1 cellular context compared by ENCODE assay signal in genomic region chr17:57902800-57903759, GRCh38.
TF ChIP-seq lines count a peak whose summit lies in the region.

No MANE protein-coding gene starts in this region.

TF ChIP-seq in HepG2, 621 proteins besides CTCF, POLR2A, EP300 and RAD21 (continued from another document and continues in another):
- TF ChIP-seq, protein P1, sequence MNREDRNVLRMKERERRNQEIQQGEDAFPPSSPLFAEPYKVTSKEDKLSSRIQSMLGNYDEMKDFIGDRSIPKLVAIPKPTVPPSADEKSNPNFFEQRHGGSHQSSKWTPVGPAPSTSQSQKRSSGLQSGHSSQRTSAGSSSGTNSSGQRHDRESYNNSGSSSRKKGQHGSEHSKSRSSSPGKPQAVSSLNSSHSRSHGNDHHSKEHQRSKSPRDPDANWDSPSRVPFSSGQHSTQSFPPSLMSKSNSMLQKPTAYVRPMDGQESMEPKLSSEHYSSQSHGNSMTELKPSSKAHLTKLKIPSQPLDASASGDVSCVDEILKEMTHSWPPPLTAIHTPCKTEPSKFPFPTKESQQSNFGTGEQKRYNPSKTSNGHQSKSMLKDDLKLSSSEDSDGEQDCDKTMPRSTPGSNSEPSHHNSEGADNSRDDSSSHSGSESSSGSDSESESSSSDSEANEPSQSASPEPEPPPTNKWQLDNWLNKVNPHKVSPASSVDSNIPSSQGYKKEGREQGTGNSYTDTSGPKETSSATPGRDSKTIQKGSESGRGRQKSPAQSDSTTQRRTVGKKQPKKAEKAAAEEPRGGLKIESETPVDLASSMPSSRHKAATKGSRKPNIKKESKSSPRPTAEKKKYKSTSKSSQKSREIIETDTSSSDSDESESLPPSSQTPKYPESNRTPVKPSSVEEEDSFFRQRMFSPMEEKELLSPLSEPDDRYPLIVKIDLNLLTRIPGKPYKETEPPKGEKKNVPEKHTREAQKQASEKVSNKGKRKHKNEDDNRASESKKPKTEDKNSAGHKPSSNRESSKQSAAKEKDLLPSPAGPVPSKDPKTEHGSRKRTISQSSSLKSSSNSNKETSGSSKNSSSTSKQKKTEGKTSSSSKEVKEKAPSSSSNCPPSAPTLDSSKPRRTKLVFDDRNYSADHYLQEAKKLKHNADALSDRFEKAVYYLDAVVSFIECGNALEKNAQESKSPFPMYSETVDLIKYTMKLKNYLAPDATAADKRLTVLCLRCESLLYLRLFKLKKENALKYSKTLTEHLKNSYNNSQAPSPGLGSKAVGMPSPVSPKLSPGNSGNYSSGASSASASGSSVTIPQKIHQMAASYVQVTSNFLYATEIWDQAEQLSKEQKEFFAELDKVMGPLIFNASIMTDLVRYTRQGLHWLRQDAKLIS (CRISPR knock-in tag; IDR thresholded peaks at IDR 0.05): no peak
- TF ChIP-seq FIP1L1 (IDR thresholded peaks at IDR 0.05; ENCODE audit: borderline replicate concordance, insufficient read depth, low read depth, low read length) (no peak), ZBTB21 (CRISPR knock-in tag; IDR thresholded peaks at IDR 0.05) (peak; percentile 55; the same call in 1 of the 2 replicates), SIX1 (CRISPR knock-in tag; IDR thresholded peaks at IDR 0.05; ENCODE audit: borderline replicate concordance) (peak; percentile 77; the same call in 1 of the 2 replicates), KLF11 (CRISPR knock-in tag; IDR thresholded peaks at IDR 0.05) (0 out of 2 replicates have a peak, but pooled peaks have one; percentile 90), ZFX (CRISPR knock-in tag; IDR thresholded peaks at IDR 0.05; ENCODE audit: low read depth) (peak; percentile 79), NCOA2 (CRISPR knock-in tag; IDR thresholded peaks at IDR 0.05) (peak; percentile 85), ZNF816 (CRISPR knock-in tag; IDR thresholded peaks at IDR 0.05; ENCODE audit: borderline replicate concordance) (no peak), ADNP (CRISPR knock-in tag; IDR thresholded peaks at IDR 0.05) (no peak), ZNF136 (CRISPR knock-in tag; IDR thresholded peaks at IDR 0.05; ENCODE audit: low read depth) (peak; percentile 98), TRIM24 (CRISPR knock-in tag; IDR thresholded peaks at IDR 0.05) (no peak), SCMH1 (CRISPR knock-in tag; IDR thresholded peaks at IDR 0.05; ENCODE audit: borderline replicate concordance) (no peak), ZNF563 (CRISPR knock-in tag; IDR thresholded peaks at IDR 0.05) (no peak), POLR2AphosphoS2 (IDR thresholded peaks at IDR 0.05; ENCODE audit: low read depth, low read length) (no peak), ZNF646 (CRISPR knock-in tag; IDR thresholded peaks at IDR 0.05) (0 out of 2 replicates have a peak, but pooled peaks have one; percentile 58), SMAD9 (CRISPR knock-in tag; IDR thresholded peaks at IDR 0.05) (no peak), FOXA1 (IDR thresholded peaks at IDR 0.05) (no peak), FOXA1 (CRISPR knock-in tag; IDR thresholded peaks at IDR 0.05) (peak; percentile 50; the same call in 1 of the 2 replicates), SIN3B (IDR thresholded peaks at IDR 0.05; ENCODE audit: low read length) (no peak), SP5 (CRISPR knock-in tag; IDR thresholded peaks at IDR 0.05; ENCODE audit: borderline replicate concordance, low read depth) (peak; percentile 98), CBFB (CRISPR knock-in tag; IDR thresholded peaks at IDR 0.05) (no peak; the same call in 1 of the 2 replicates), PHF21A (CRISPR knock-in tag; IDR thresholded peaks at IDR 0.05) (peak; percentile 98), ZNF282 (IDR thresholded peaks at IDR 0.05; ENCODE audit: partially characterized antibody) (no peak), NR2F2 (IDR thresholded peaks at IDR 0.05; ENCODE audit: borderline replicate concordance, low read depth) (0 out of 2 replicates have a peak, but pooled peaks have one; percentile 35), ZNF292 (CRISPR knock-in tag; IDR thresholded peaks at IDR 0.05; ENCODE audit: borderline replicate concordance, low read depth) (peak; percentile 99), PAXIP1 (CRISPR knock-in tag; conservative IDR thresholded peaks at IDR 0.05) (peak; percentile 92), ZNF382 (CRISPR knock-in tag; IDR thresholded peaks at IDR 0.05; ENCODE audit: borderline replicate concordance) (no peak), ZNF446 (CRISPR knock-in tag; IDR thresholded peaks at IDR 0.05) (no peak), ZNF260 (CRISPR knock-in tag; IDR thresholded peaks at IDR 0.05; ENCODE audit: borderline replicate concordance, low read depth) (no peak), ZNF780A (CRISPR knock-in tag; IDR thresholded peaks at IDR 0.05) (0 out of 2 replicates have a peak, but pooled peaks have one; percentile 25), CENPX (CRISPR knock-in tag; IDR thresholded peaks at IDR 0.05) (no peak), ARNT (IDR thresholded peaks at IDR 0.05) (no peak), ZNF562 (CRISPR knock-in tag; IDR thresholded peaks at IDR 0.05; ENCODE audit: borderline replicate concordance) (no peak), ZNF501 (CRISPR knock-in tag; IDR thresholded peaks at IDR 0.05) (peak; percentile 93)
- TF ChIP-seq, protein P2, sequence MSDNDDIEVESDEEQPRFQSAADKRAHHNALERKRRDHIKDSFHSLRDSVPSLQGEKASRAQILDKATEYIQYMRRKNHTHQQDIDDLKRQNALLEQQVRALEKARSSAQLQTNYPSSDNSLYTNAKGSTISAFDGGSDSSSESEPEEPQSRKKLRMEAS (IDR thresholded peaks at IDR 0.05): peak; percentile 86
- TF ChIP-seq, protein P3, sequence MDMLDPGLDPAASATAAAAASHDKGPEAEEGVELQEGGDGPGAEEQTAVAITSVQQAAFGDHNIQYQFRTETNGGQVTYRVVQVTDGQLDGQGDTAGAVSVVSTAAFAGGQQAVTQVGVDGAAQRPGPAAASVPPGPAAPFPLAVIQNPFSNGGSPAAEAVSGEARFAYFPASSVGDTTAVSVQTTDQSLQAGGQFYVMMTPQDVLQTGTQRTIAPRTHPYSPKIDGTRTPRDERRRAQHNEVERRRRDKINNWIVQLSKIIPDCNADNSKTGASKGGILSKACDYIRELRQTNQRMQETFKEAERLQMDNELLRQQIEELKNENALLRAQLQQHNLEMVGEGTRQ (IDR thresholded peaks at IDR 0.05; ENCODE audit: low read depth, low read length): no peak
- TF ChIP-seq, protein P3 (CRISPR knock-in tag; IDR thresholded peaks at IDR 0.05; ENCODE audit: borderline replicate concordance): no peak
- TF ChIP-seq, protein P4, sequence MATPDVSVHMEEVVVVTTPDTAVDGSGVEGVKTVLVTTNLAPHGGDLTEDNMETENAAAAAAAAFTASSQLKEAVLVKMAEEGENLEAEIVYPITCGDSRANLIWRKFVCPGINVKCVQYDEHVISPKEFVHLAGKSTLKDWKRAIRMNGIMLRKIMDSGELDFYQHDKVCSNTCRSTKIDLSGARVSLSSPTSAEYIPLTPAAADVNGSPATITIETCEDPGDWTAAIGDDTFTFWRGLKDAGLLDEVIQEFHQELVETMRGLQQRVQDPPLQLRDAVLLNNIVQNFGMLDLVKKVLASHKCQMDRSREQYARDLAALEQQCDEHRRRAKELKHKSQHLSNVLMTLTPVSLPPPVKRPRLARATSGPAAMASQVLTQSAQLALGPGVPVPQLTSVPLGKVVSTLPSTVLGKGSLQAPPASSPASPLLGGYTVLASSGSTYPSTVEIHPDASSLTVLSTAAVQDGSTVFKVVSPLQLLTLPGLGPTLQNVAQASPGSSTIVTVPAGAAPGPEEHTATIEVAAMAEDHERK (CRISPR knock-in tag; IDR thresholded peaks at IDR 0.05; ENCODE audit: low read depth): no peak
- TF ChIP-seq, protein P5, sequence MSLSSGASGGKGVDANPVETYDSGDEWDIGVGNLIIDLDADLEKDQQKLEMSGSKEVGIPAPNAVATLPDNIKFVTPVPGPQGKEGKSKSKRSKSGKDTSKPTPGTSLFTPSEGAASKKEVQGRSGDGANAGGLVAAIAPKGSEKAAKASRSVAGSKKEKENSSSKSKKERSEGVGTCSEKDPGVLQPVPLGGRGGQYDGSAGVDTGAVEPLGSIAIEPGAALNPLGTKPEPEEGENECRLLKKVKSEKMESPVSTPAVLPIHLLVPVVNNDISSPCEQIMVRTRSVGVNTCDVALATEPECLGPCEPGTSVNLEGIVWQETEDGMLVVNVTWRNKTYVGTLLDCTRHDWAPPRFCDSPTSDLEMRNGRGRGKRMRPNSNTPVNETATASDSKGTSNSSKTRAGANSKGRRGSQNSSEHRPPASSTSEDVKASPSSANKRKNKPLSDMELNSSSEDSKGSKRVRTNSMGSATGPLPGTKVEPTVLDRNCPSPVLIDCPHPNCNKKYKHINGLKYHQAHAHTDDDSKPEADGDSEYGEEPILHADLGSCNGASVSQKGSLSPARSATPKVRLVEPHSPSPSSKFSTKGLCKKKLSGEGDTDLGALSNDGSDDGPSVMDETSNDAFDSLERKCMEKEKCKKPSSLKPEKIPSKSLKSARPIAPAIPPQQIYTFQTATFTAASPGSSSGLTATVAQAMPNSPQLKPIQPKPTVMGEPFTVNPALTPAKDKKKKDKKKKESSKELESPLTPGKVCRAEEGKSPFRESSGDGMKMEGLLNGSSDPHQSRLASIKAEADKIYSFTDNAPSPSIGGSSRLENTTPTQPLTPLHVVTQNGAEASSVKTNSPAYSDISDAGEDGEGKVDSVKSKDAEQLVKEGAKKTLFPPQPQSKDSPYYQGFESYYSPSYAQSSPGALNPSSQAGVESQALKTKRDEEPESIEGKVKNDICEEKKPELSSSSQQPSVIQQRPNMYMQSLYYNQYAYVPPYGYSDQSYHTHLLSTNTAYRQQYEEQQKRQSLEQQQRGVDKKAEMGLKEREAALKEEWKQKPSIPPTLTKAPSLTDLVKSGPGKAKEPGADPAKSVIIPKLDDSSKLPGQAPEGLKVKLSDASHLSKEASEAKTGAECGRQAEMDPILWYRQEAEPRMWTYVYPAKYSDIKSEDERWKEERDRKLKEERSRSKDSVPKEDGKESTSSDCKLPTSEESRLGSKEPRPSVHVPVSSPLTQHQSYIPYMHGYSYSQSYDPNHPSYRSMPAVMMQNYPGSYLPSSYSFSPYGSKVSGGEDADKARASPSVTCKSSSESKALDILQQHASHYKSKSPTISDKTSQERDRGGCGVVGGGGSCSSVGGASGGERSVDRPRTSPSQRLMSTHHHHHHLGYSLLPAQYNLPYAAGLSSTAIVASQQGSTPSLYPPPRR (CRISPR knock-in tag; IDR thresholded peaks at IDR 0.05; ENCODE audit: borderline replicate concordance): no peak
